Comparison of ENCODE assay signal across 1 cellular context in the genomic region with DNA sequence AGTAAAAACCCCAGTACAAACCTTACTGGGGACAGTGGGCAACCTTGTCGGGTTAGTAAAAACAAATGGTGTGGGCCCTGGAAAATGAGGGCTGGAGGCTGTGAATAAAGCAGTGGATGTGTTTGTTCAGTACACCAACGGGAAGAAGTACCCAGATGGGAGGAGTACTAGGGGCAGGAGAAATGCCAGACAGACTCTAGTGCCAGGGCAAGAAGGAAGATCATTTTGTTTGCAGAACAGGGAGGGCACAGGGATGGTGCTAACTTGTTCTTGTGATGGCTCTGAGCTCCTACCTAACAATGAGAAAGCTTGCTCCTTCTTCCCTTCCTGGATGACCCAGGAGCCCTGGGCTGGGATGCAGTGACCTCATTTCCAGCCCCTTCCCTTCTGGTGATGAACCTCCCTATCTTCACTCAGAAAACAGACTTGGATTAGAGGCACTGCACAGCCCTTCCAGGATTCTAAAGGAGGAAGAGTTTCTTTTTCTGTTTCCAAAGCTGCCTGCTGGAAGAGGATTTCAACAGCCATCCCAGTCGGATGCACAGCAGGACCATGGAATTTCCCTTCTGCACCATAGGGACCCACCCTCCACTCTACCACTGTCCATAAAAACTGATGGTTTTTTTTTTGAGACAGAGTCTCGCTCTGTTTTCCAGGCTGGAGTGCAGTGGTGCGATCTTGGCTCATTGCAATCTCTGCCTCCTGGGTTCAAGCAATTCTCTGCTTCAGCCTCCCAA.
TF ChIP-seq lines count a peak whose summit lies in the region.

No MANE protein-coding gene starts in this region.

TF ChIP-seq in GM12878, 131 proteins besides CTCF, POLR2A, EP300 and RAD21:
- TF ChIP-seq STAT1 (conservative IDR thresholded peaks at IDR 0.05): no peak
- TF ChIP-seq ZNF384 (IDR thresholded peaks at IDR 0.05; ENCODE audit: borderline replicate concordance, low read depth, low read length): no peak
